8 cellular contexts compared by ENCODE assay signal in the genomic region with DNA sequence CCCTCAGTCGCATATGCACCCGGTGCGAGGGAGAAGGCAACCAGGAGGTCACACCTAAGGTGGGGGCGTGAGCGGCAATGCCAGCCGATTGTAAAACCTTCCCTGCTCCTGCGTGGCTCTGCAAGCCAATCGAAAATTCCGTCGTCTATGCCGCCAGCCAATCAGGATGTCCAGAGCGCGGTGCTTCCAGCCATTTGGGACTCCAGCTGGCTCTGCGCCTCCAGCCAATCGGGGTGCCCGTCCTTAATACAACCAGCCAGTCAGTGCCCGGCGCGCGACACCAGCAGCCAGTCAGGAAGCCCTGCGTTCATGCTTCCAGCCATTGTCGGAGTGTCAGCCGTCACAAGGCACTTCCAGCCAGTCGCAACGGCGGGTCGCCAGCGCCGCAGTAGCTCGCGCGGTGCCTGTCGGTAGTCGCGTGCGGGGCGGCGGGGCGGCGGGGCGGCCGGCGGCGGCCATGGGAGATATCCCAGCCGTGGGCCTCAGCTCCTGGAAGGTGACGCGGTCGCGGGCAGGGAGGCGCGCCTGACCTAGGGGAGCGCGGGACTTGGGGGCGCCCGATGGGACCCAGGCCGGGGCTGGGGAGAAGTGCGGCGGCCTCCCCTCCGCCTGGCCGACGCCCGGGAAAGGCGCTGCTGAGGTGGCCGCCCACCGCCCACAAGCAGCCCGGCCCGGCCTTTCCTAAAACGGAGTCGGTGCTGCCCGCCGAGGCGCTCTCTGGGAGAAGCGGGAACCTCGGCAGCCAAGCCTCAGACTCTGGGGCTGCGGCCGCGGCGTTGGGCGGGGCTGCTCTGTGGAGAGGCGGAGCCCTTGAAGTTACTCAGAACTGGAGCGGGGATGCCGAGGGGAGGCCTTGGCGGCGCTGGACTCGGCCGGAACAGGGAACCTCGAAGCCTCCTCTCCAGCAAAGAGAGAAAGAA. TPM values are rescaled to one million over a fixed set of nuclear protein-coding genes. Genes with fewer than 3 reads are reported as not detected.
DNase-seq lines count a peak whose midpoint lies in the region; ATAC-seq, FAIRE-seq and TF ChIP-seq lines count a peak whose summit lies in the region.

A gene (plus strand): TSS at position 340 of the 920 bp plus-strand sequence. CDS start 118 bp downstream, at position 458.

- no peak within 1 kb of the TSS for H3K4me2 ChIP-seq in OCI-LY7 (ENCODE audit: low read length)

- H3K27me3 ChIP-seq in bronchial epithelial cell (ENCODE audit: control insufficient read depth, insufficient read depth, low read length) (no peaks in the 10 kb centered on the region), iPS-18a (ENCODE audit: control insufficient read depth, insufficient read depth, low read length) (peaks cover 26% of the 10 kb centered on the region), sigmoid colon (no peaks in the 10 kb centered on the region)

- H3K4me3 ChIP-seq in bronchial epithelial cell (ENCODE audit: low read depth, low read length), result peak within 1 kb of the TSS; percentile 51
- peak within 1 kb of the TSS; percentile 42 for H3K4me3 ChIP-seq in iPS-18a (ENCODE audit: low read length)
- peak within 1 kb of the TSS; percentile 53 to 72 (median 67) for H3K4me3 ChIP-seq in sigmoid colon
- H3K4me3 ChIP-seq in OCI-LY7 (ENCODE audit: low read depth, low read length, poor library complexity, severe bottlenecking), result no peak within 1 kb of the TSS

- H3K9me3 ChIP-seq in iPS-18a (ENCODE audit: control insufficient read depth, low read depth, low read length), result no peaks in the 10 kb centered on the region
- no peaks in the 10 kb centered on the region for H3K9me3 ChIP-seq in sigmoid colon
- H3K9me3 ChIP-seq in OCI-LY7 (ENCODE audit: low read length), result no peaks in the 10 kb centered on the region

- no peak within 1 kb of the TSS for H3K27ac ChIP-seq in iPS-18a (ENCODE audit: low read length)
- H3K27ac ChIP-seq in sigmoid colon, result peak within 1 kb of the TSS; percentile 90 to 97 (median 94)
- no peak within 1 kb of the TSS for H3K27ac ChIP-seq in OCI-LY7 (ENCODE audit: low read depth, low read length, poor library complexity, severe bottlenecking)

- no peaks in the 10 kb centered on the region for H4K20me1 ChIP-seq in OCI-LY7 (ENCODE audit: insufficient read depth, low read length)

- H3K36me3 ChIP-seq in bronchial epithelial cell (ENCODE audit: control insufficient read depth, insufficient read depth, low read length) (no peaks in the 10 kb centered on the region), iPS-18a (ENCODE audit: control insufficient read depth, low read depth, low read length) (no peaks in the 10 kb centered on the region), sigmoid colon (peaks cover 0 to 3% (median 0%) of the 10 kb centered on the region in 4 donors), OCI-LY7 (ENCODE audit: insufficient read depth, low read length) (no peaks in the 10 kb centered on the region)

- CTCF ChIA-PET in OCI-LY7 (lab: Charles Lee; ENCODE audit: unreplicated experiment), result no interaction called here

- TF ChIP-seq CTCF in bronchial epithelial cell (IDR thresholded peaks at IDR 0.05; ENCODE audit: insufficient read depth, low read length, severe bottlenecking), result no peak
- no peak for TF ChIP-seq CTCF in sigmoid colon (IDR thresholded peaks at IDR 0.05)
- TF ChIP-seq CTCF in OCI-LY7 (conservative IDR thresholded peaks at IDR 0.05; ENCODE audit: low read length), result no peak

- H3K4me1 ChIP-seq in iPS-18a (ENCODE audit: control insufficient read depth, low read depth, low read length) (no peaks in the 10 kb centered on the region), sigmoid colon (peaks cover 0 to 20% (median 11%) of the 10 kb centered on the region in 4 donors), OCI-LY7 (ENCODE audit: insufficient read depth, low read length, poor library complexity, severe bottlenecking) (no peaks in the 10 kb centered on the region)

- POLR2A ChIA-PET in OCI-LY7 (lab: Charles Lee), result no interaction called here

- no peaks in the 10 kb centered on the region for H3K9me2 ChIP-seq in OCI-LY7 (ENCODE audit: insufficient read depth, low read length)

- no peak within 1 kb of the TSS for H3K9ac ChIP-seq in iPS-18a (ENCODE audit: low read length)

- ATAC-seq in GM18868 (IDR thresholded peaks at IDR 0.05; ENCODE audit: unreplicated experiment) (peak; percentile 50), GM21576 (IDR thresholded peaks at IDR 0.05; ENCODE audit: unreplicated experiment) (no peak)

- H2AFZ ChIP-seq in OCI-LY7 (ENCODE audit: low read length), result no peak within 1 kb of the TSS

- TF ChIP-seq EP300 in sigmoid colon (IDR thresholded peaks at IDR 0.05), result no peak

- TF ChIP-seq POLR2A in sigmoid colon (IDR thresholded peaks at IDR 0.05), result peak in 1 of 2 donors; percentile 4

- no peak for FAIRE-seq in bronchial epithelial cell (lab: Jason Lieb, UNC)

- H3K79me2 ChIP-seq in OCI-LY7 (ENCODE audit: insufficient read depth, low read depth, low read length), result no peaks in the 10 kb centered on the region

- intact Hi-C loops in sigmoid colon (cut with DNase I) (no loop called here), OCI-LY7 (cut with micrococcal nuclease; ENCODE audit: unreplicated experiment) (no loop called here)

- no TSS peak for BruUV-seq in OCI-LY7 (replicated peaks; lab: Mats Ljungman, UMichigan)

- WGBS in sigmoid colon, 2 donors, result 10 to 15% methylated on average over 87 of the region's 87 CpGs

- DNase-seq in LHCN-M2 (ENCODE audit: low read depth) (peak; percentile 54), bronchial epithelial cell (ENCODE audit: low read depth) (peak; percentile 68), sigmoid colon (peak; percentile 93), OCI-LY7 (ENCODE audit: low spot score) (no peak)
- peak; percentile 60 for DNase-seq in activated CD4-positive, CD25-positive, alpha-beta regulatory T cell treated with anti-CD3 and anti-CD28 coated beads, Interleukin-2, amount 50 U/mL, for 16 hours (ENCODE audit: low read depth, low spot score)

RNA-seq across cellular contexts. Expression of the gene that starts here (rescaled TPM):
- 0.19 TPM in 1 of 2 replicates, not detected in the other for total RNA-seq in LHCN-M2 (2014; rRNA removed)
- polyA plus RNA-seq in LHCN-M2 (2012), result not detected
- 4.2 and 6.1 TPM in 2 replicates for total RNA-seq in bronchial epithelial cell
- 10 to 100 TPM; 12.0 to 32.5 (median 16.2) TPM for total RNA-seq in sigmoid colon
- polyA plus RNA-seq in sigmoid colon, result 1 to 10 TPM in 1 of 3 donors, under 1 TPM in 1, not detected in 1; 0.69 to 1.7 TPM
- total RNA-seq in OCI-LY7 (2014; rRNA removed; shearing (Covaris generic)), result not detected in 2 replicates
- total RNA-seq in OCI-LY7 (2022), result not detected in 2 replicates

Comparison
In these comparisons a context has a peak if more than half of its experiments do, and no peak if none do; other contexts are left out.
1. Peak in DNase-seq in LHCN-M2; RNA of the gene not detected or under 1 TPM.
2. H3K27ac ChIP-seq: peak in sigmoid colon (4 of 4); none in iPS-18a (single experiment) and OCI-LY7 (single experiment).